Comparison of ENCODE assay signal across 1 cellular context in the genomic region with DNA sequence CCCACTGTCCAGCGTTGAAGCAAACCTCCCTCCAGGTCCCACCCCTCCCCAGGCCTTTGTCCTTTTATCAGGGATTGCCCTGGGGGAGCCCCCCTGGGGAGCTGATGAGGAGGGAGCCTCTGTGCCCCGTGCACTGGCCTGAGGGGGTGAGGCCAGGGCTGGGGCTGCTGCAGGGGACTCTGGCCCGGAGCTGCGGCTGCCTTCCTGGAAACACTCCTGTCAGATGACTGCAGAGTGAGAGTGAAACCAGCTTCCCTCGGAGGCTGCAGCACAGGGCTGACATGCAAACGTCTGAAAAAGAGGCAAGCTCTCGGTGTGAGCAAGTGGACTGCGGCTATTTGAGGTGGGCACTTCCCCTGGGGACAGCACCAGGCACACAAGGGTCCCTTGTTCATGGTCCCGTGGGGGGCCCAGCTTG.
TF ChIP-seq lines count a peak whose summit lies in the region.

No MANE protein-coding gene starts in this region.

TF ChIP-seq in GM12891, 5 proteins besides CTCF, POLR2A, EP300 and RAD21 (continued from another document):
- TF ChIP-seq PAX5 (IDR thresholded peaks at IDR 0.05; ENCODE audit: insufficient read depth, low read length, severe bottlenecking): no peak
